8 cellular contexts compared by ENCODE assay signal in the genomic region with DNA sequence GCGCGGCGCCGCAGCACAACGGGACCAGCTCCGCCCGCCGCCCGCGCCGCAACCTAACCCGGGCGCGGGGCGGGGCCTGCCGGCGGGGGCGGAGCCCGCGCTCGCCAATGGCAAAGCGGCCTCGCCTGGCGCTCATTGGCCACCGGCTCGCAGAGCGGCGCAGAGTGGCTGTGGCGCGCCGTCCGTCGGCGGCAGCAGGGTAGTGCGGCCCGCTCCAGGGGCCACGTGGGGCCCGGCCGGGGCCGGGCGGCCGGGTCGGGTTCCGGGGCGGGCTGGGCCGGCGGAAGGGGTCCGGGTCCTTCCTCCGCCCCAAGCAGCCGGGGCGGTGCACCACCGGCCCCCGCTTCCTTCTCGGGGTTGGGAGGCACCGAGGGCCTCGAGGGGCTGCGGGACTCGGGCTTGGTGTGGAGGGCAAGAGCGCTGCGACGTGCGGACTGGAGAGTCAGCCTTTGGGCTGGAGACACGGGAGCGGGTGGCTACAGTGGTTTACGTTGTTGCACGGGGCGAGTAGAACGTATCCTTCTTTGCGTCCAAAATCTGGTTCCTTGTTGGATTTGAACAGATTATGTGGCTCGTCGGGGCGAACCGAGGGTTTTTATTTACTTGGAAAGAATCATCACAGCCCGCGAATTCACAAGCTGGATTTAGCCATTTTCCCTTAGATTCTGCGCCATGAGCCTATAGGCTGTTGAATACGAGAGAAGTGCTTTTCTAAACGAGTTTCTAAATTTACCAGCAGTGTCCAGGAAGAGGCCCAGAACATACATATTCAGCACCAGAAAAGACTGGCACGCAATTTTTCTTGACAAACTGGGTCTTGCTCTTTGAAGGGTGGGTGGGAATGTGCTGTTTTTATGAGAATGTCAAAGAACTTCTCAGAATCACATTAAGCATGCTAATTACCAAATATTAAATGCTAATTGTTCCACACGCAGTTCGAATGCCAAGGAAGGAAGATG. TPM values are rescaled to one million over a fixed set of nuclear protein-coding genes. Genes with fewer than 3 reads are reported as not detected.
DNase-seq lines count a peak whose midpoint lies in the region; ATAC-seq and TF ChIP-seq lines count a peak whose summit lies in the region.

A gene (minus strand): TSS at position 29 of the 959 bp plus-strand sequence. CDS start 75 bp downstream, outside the sequence.

- in situ Hi-C loops in GM23248 (cut with MboI), result no loop called here

- H3K9ac ChIP-seq in GM23248 (peak within 1 kb of the TSS; percentile 89), fibroblast of lung (ENCODE audit: insufficient read depth, low read length) (peak within 1 kb of the TSS; percentile 84)

- H2AFZ ChIP-seq in GM23248, result peak within 1 kb of the TSS; percentile 89
- H2AFZ ChIP-seq in fibroblast of lung (ENCODE audit: low read length), result peak within 1 kb of the TSS; percentile 70

- ATAC-seq in activated T-helper 17 cell treated with anti-CD3 and anti-CD28 coated beads, Interleukin-2, amount 50 U/mL, for 72 hours (replicated peaks), result peak; percentile 96
- ATAC-seq in naive thymus-derived CD8-positive, alpha-beta T cell, result peak; percentile 92 to 93
- peak; percentile 96 to 97 for ATAC-seq in stimulated activated naive B cell treated with anti-CD40 and anti-IgM and Interleukin-4, amounts not matched to agents 10 μg/mL and 1 μg/mL and 100 μg/mL, for 72 hours (replicated peaks)

- H3K79me2 ChIP-seq in DOHH2 (ENCODE audit: control insufficient read depth, low read length) (peaks cover 54% of the 10 kb centered on the region), GM23248 (ENCODE audit: insufficient read depth) (peaks cover 40% of the 10 kb centered on the region), fibroblast of lung (ENCODE audit: control insufficient read depth, insufficient read depth, low read length) (peaks cover 19% of the 10 kb centered on the region)

- TF ChIP-seq CTCF in DOHH2 (IDR thresholded peaks at IDR 0.05; ENCODE audit: low read depth, low read length, poor library complexity, severe bottlenecking) (no peak), fibroblast of lung (conservative IDR thresholded peaks at IDR 0.05 in 1 of 2, IDR thresholded peaks at IDR 0.05 in 1 of 2; ENCODE audit: low read depth in 1 of 2, low read length in 2 of 2) (peak; percentile 25 to 26)

- H4K20me1 ChIP-seq in DOHH2 (ENCODE audit: control insufficient read depth, insufficient read depth, low read depth, low read length) (no peaks in the 10 kb centered on the region), GM23248 (ENCODE audit: insufficient read depth) (no peaks in the 10 kb centered on the region), fibroblast of lung (ENCODE audit: control insufficient read depth, extremely low read depth, insufficient read depth, low read length) (no peaks in the 10 kb centered on the region)

- peak within 1 kb of the TSS; percentile 71 for H3K27ac ChIP-seq in DOHH2 (ENCODE audit: low read depth, low read length)
- H3K27ac ChIP-seq in GM23248, result peak within 1 kb of the TSS; percentile 68
- peak within 1 kb of the TSS; percentile 66 for H3K27ac ChIP-seq in fibroblast of lung (ENCODE audit: insufficient read depth, low read length)

- H3F3A ChIP-seq in DOHH2 (ENCODE audit: control insufficient read depth, insufficient read depth) (peaks cover 15% of the 10 kb centered on the region), GM23248 (ENCODE audit: insufficient read depth) (peaks cover 36% of the 10 kb centered on the region)

- H3K4me2 ChIP-seq in DOHH2 (ENCODE audit: low read length) (peak within 1 kb of the TSS; percentile 95), GM23248 (ENCODE audit: unreplicated experiment) (peak within 1 kb of the TSS; percentile 93), fibroblast of lung (ENCODE audit: extremely low read depth, insufficient read depth, low read length) (peak within 1 kb of the TSS; percentile 99)

- DNase-seq in GM23248 (peak; percentile 98), Kasumi-1 (lab: John Stamatoyannopoulos, UW) (peak; percentile 70 to 82), RPMI8226 (peak; percentile 98), fibroblast of lung (ENCODE audit: low read depth in 2 of 2) (peak; percentile 86 to 87)
- DNase-seq in naive thymus-derived CD8-positive, alpha-beta T cell, result peak; percentile 84 to 96 (median 89)
- DNase-seq in stimulated activated naive B cell treated with anti-CD40 and anti-IgM and Interleukin-4, amounts not matched to agents 10 μg/mL and 1 μg/mL and 100 μg/mL, for 72 hours, result peak; percentile 93

- H3K9me2 ChIP-seq in DOHH2 (replicated peaks; ENCODE audit: control insufficient read depth, low read length), result no peaks in the 10 kb centered on the region
- H3K9me2 ChIP-seq in GM23248 (ENCODE audit: insufficient read depth), result no peaks in the 10 kb centered on the region

- H3K4me1 ChIP-seq in DOHH2 (ENCODE audit: control insufficient read depth, low read length) (peaks cover 37% of the 10 kb centered on the region), GM23248 (ENCODE audit: insufficient read depth) (peaks cover 14% of the 10 kb centered on the region), fibroblast of lung (ENCODE audit: control insufficient read depth, extremely low read depth, insufficient read depth, low read length) (no peaks in the 10 kb centered on the region)

- H3K27me3 ChIP-seq in DOHH2 (ENCODE audit: control insufficient read depth, low read length) (no peaks in the 10 kb centered on the region), GM23248 (replicated peaks; ENCODE audit: insufficient read depth) (no peaks in the 10 kb centered on the region), fibroblast of lung (ENCODE audit: control insufficient read depth, insufficient read depth, low read length) (no peaks in the 10 kb centered on the region)

- H3K36me3 ChIP-seq in DOHH2 (ENCODE audit: control insufficient read depth, low read length), result peaks cover 78% of the 10 kb centered on the region
- peaks cover 8% of the 10 kb centered on the region; the same call in 1 of the 2 replicates for H3K36me3 ChIP-seq in GM23248 (ENCODE audit: low read depth)
- H3K36me3 ChIP-seq in fibroblast of lung (ENCODE audit: control insufficient read depth, insufficient read depth, low read length), result peaks cover 15% of the 10 kb centered on the region

- H3K4me3 ChIP-seq in DOHH2 (ENCODE audit: low read length) (peak within 1 kb of the TSS; percentile 98), GM23248 (peak within 1 kb of the TSS; percentile 85), fibroblast of lung (replicated peaks in 1 of 4; ENCODE audit: control extremely low read depth in 1 of 4, insufficient read depth in 1 of 4, low read depth in 3 of 4, low read length in 4 of 4) (peak within 1 kb of the TSS; percentile 79 to 92 (median 88))

- H3K36me3 Mint-ChIP-seq in activated T-helper 17 cell treated with anti-CD3 and anti-CD28 coated beads, Interleukin-2, amount 50 U/mL, for 72 hours (ENCODE audit: low read depth), result peaks cover 64% of the 10 kb centered on the region
- H3K36me3 Mint-ChIP-seq in naive thymus-derived CD8-positive, alpha-beta T cell, result peaks cover 0 to 26% (median 5%) of the 10 kb centered on the region in 3 donors
- peaks cover 27 to 56% of the 10 kb centered on the region in 2 donors for H3K36me3 Mint-ChIP-seq in stimulated activated naive B cell treated with anti-CD40 and anti-IgM and Interleukin-4, amounts not matched to agents 10 μg/mL and 1 μg/mL and 100 μg/mL, for 72 hours

- peak within 1 kb of the TSS; percentile 94 for H3K27ac Mint-ChIP-seq in activated T-helper 17 cell treated with anti-CD3 and anti-CD28 coated beads, Interleukin-2, amount 50 U/mL, for 72 hours
- H3K27ac Mint-ChIP-seq in naive thymus-derived CD8-positive, alpha-beta T cell, result peak within 1 kb of the TSS; percentile 89 to 97 (median 94)
- H3K27ac Mint-ChIP-seq in stimulated activated naive B cell treated with anti-CD40 and anti-IgM and Interleukin-4, amounts not matched to agents 10 μg/mL and 1 μg/mL and 100 μg/mL, for 72 hours, result peak within 1 kb of the TSS; percentile 96

- peak within 1 kb of the TSS; percentile 94 for H3K4me3 Mint-ChIP-seq in activated T-helper 17 cell treated with anti-CD3 and anti-CD28 coated beads, Interleukin-2, amount 50 U/mL, for 72 hours
- peak within 1 kb of the TSS; percentile 90 to 95 (median 94) for H3K4me3 Mint-ChIP-seq in naive thymus-derived CD8-positive, alpha-beta T cell
- peak within 1 kb of the TSS; percentile 95 to 96 for H3K4me3 Mint-ChIP-seq in stimulated activated naive B cell treated with anti-CD40 and anti-IgM and Interleukin-4, amounts not matched to agents 10 μg/mL and 1 μg/mL and 100 μg/mL, for 72 hours

- H3K9me3 ChIP-seq in DOHH2 (ENCODE audit: control insufficient read depth, insufficient read depth, low read length) (no peaks in the 10 kb centered on the region), GM23248 (ENCODE audit: low read depth) (no peaks in the 10 kb centered on the region), fibroblast of lung (ENCODE audit: control insufficient read depth, insufficient read depth, low read depth, low read length) (no peaks in the 10 kb centered on the region)

- WGBS in GM23248 (ENCODE audit: low coverage in 1 of 2, low lambda C conversion rate in 2 of 2, missing lambda C conversion rate in 2 of 2), 2 experiments, result 1 to 2% methylated on average over 44 to 49 of the region's 81 CpGs

- H3K9me3 Mint-ChIP-seq in activated T-helper 17 cell treated with anti-CD3 and anti-CD28 coated beads, Interleukin-2, amount 50 U/mL, for 72 hours, result no peaks in the 10 kb centered on the region
- H3K9me3 Mint-ChIP-seq in naive thymus-derived CD8-positive, alpha-beta T cell, result no peaks in the 10 kb centered on the region
- H3K9me3 Mint-ChIP-seq in stimulated activated naive B cell treated with anti-CD40 and anti-IgM and Interleukin-4, amounts not matched to agents 10 μg/mL and 1 μg/mL and 100 μg/mL, for 72 hours, result no peaks in the 10 kb centered on the region

- POLR2A ChIA-PET in naive thymus-derived CD8-positive, alpha-beta T cell (lab: Charles Lee), result interaction anchor here (0.5 to 3.0 kb wide), 18 partner anchors 8 to 848 kb away, joined by 3 to 29 read pairs (median 4); a partner anchor contains a TSS

- peaks cover 21% of the 10 kb centered on the region for H3K4me1 Mint-ChIP-seq in activated T-helper 17 cell treated with anti-CD3 and anti-CD28 coated beads, Interleukin-2, amount 50 U/mL, for 72 hours
- H3K4me1 Mint-ChIP-seq in naive thymus-derived CD8-positive, alpha-beta T cell, result peaks cover 15 to 41% (median 33%) of the 10 kb centered on the region in 4 donors
- peaks cover 23 to 43% of the 10 kb centered on the region in 2 donors for H3K4me1 Mint-ChIP-seq in stimulated activated naive B cell treated with anti-CD40 and anti-IgM and Interleukin-4, amounts not matched to agents 10 μg/mL and 1 μg/mL and 100 μg/mL, for 72 hours

- H3K27me3 Mint-ChIP-seq in activated T-helper 17 cell treated with anti-CD3 and anti-CD28 coated beads, Interleukin-2, amount 50 U/mL, for 72 hours, result no peaks in the 10 kb centered on the region
- no peaks in the 10 kb centered on the region for H3K27me3 Mint-ChIP-seq in naive thymus-derived CD8-positive, alpha-beta T cell
- H3K27me3 Mint-ChIP-seq in stimulated activated naive B cell treated with anti-CD40 and anti-IgM and Interleukin-4, amounts not matched to agents 10 μg/mL and 1 μg/mL and 100 μg/mL, for 72 hours, result no peaks in the 10 kb centered on the region

RNA-seq across cellular contexts. Expression of the gene that starts here (rescaled TPM):
- total RNA-seq in GM23248 (2014; rRNA removed; shearing (Covaris generic)), result 35.3 and 48.0 TPM in 2 replicates
- 104 and 152 TPM in 2 replicates for polyA plus RNA-seq in GM23248 (2016; fragmentation: Nextera tagmentation; extraction: Ambion mirVana)
- total RNA-seq in activated T-helper 17 cell treated with anti-CD3 and anti-CD28 coated beads, Interleukin-2, amount 50 U/mL, for 72 hours, result 100 to 1,000 TPM in 1 of 2 donors, 10 to 100 TPM in 1; 83.9 to 225 TPM
- total RNA-seq in fibroblast of lung, result 8.2 and 13.0 TPM in 2 replicates
- 95.4 and 143 TPM in 2 replicates for polyA plus RNA-seq in fibroblast of lung
- polyA plus RNA-seq in fibroblast of lung (2012), result 159 and 279 TPM in 2 replicates
- 311 and 541 TPM in 2 replicates for polyA minus RNA-seq in fibroblast of lung (ENCODE audit: low replicate concordance)
- 10 to 100 TPM; 55.0 to 55.6 TPM for total RNA-seq in naive thymus-derived CD8-positive, alpha-beta T cell
- 100 to 1,000 TPM in 1 of 3 donors, 10 to 100 TPM in 2; 95.2 to 204 (median 97.9) TPM for polyA plus RNA-seq in naive thymus-derived CD8-positive, alpha-beta T cell

Comparison
In these comparisons a context has a peak if more than half of its experiments do, and no peak if none do; other contexts are left out.
1. Peak in every context shown above with its lines: DNase-seq, ATAC-seq, H3K4me3 ChIP-seq and H3K27ac ChIP-seq.